In genomic region chr18:44961288-44961687, GRCh38 we compare ENCODE assay signal across 21 cellular contexts.
DNase-seq lines count a peak whose midpoint lies in the region; ATAC-seq and TF ChIP-seq lines count a peak whose summit lies in the region.
"Had no signal": no experiment of that assay in that cellular context is flagged by ENCODE, and none has a peak within 500 bp of the region (broad histone marks: within the 10 kb centered on the region; RNA-seq: fewer than 3 reads in every experiment).

No MANE protein-coding gene starts in this region.

- no peak overlapping the region for H3K4me3 ChIP-seq in MG63
- H3K4me3 ChIP-seq in CD8-positive, alpha-beta memory T cell (ENCODE audit: low read length): no peak overlapping the region
- H3K4me3 ChIP-seq in stomach: no peak overlapping the region
- H3K4me3 ChIP-seq: SK-N-MC had no signal

- H3K27ac ChIP-seq in CD8-positive, alpha-beta memory T cell (ENCODE audit: low read depth, low read length): no peak overlapping the region
- no peak overlapping the region for H3K27ac ChIP-seq in stomach
- H3K27ac ChIP-seq: SK-N-MC had no signal

- no peaks in the 10 kb centered on the region for H3K4me1 ChIP-seq in CD8-positive, alpha-beta memory T cell (ENCODE audit: insufficient read depth, low read length)
- H3K4me1 ChIP-seq in stomach: peaks cover 0 to 13% (median 3%) of the 10 kb centered on the region in 4 donors

- DNase-seq in MG63 (no peak), stomach (no peak)
- DNase-seq in CD8-positive, alpha-beta memory T cell: no peak
- no peak for DNase-seq in natural killer cell treated with Interleukin-12 subunit alpha and Interleukin-12 subunit beta and Interleukin-15 and Interleukin-18, amount 100 ng/mL, for 72 hours (ENCODE audit: low spot score)
- DNase-seq: 8988T, DMS 273 treated with DMSO at 0.1 percent for 48 hours, H7, IMR-90, NCI-H1048, NCI-H1436, NCI-H1930, NCI-H2171, NCI-H446, NCI-H69, Right ventricle myocardium superior had no signal

- H3K27me3 ChIP-seq in MG63 (no peaks in the 10 kb centered on the region), stomach (no peaks in the 10 kb centered on the region)
- no peaks in the 10 kb centered on the region for H3K27me3 ChIP-seq in CD8-positive, alpha-beta memory T cell (ENCODE audit: insufficient read depth, low read length, poor library complexity, severe bottlenecking)

- H3K36me3 ChIP-seq in MG63: no peaks in the 10 kb centered on the region
- H3K36me3 ChIP-seq in CD8-positive, alpha-beta memory T cell (ENCODE audit: insufficient read depth, low read length): no peaks in the 10 kb centered on the region
- no peaks in the 10 kb centered on the region for H3K36me3 ChIP-seq in stomach

- peaks cover 0 to 1% (median 0%) of the 10 kb centered on the region in 5 donors for H3K9me3 Mint-ChIP-seq in CD8-positive, alpha-beta memory T cell
- peaks cover 8% of the 10 kb centered on the region for H3K9me3 Mint-ChIP-seq in natural killer cell treated with Interleukin-12 subunit alpha and Interleukin-12 subunit beta and Interleukin-15 and Interleukin-18, amount 100 ng/mL, for 72 hours

- H3K27me3 Mint-ChIP-seq in CD8-positive, alpha-beta memory T cell: peaks cover 0 to 1% of the 10 kb centered on the region in 2 donors
- H3K27me3 Mint-ChIP-seq in natural killer cell treated with Interleukin-12 subunit alpha and Interleukin-12 subunit beta and Interleukin-15 and Interleukin-18, amount 100 ng/mL, for 72 hours: no peaks in the 10 kb centered on the region

- H3K9me3 ChIP-seq in MG63 (no peaks in the 10 kb centered on the region), stomach (no peaks in the 10 kb centered on the region)
- H3K9me3 ChIP-seq in CD8-positive, alpha-beta memory T cell (ENCODE audit: low read length): no peaks in the 10 kb centered on the region

- POLR2A ChIA-PET in CD8-positive, alpha-beta memory T cell (lab: Charles Lee): no interaction called here

- H3K4me1 Mint-ChIP-seq in CD8-positive, alpha-beta memory T cell: peaks cover 0 to 3% (median 0%) of the 10 kb centered on the region in 3 donors
- H3K4me1 Mint-ChIP-seq in natural killer cell treated with Interleukin-12 subunit alpha and Interleukin-12 subunit beta and Interleukin-15 and Interleukin-18, amount 100 ng/mL, for 72 hours (ENCODE audit: low read depth in 2 of 2): peaks cover 9 to 16% of the 10 kb centered on the region in 2 donors

- no peak for TF ChIP-seq CTCF in stomach (IDR thresholded peaks at IDR 0.05)

- intact Hi-C loops in stomach (cut with DNase I; ENCODE audit: low total_unique reads): no loop called here

- 79 to 91% (median 89%) methylated on average over 2 of the region's 2 CpGs for WGBS in stomach, 5 donors

- H3K36me3 Mint-ChIP-seq in CD8-positive, alpha-beta memory T cell: peaks cover 0 to 4% (median 0%) of the 10 kb centered on the region in 3 donors
- peaks cover 17% of the 10 kb centered on the region for H3K36me3 Mint-ChIP-seq in natural killer cell treated with Interleukin-12 subunit alpha and Interleukin-12 subunit beta and Interleukin-15 and Interleukin-18, amount 100 ng/mL, for 72 hours
- H3K36me3 Mint-ChIP-seq: CD14-positive monocyte had no signal

- no peak overlapping the region for H3K4me3 Mint-ChIP-seq in CD8-positive, alpha-beta memory T cell
- no peak overlapping the region for H3K4me3 Mint-ChIP-seq in natural killer cell treated with Interleukin-12 subunit alpha and Interleukin-12 subunit beta and Interleukin-15 and Interleukin-18, amount 100 ng/mL, for 72 hours
- H3K4me3 Mint-ChIP-seq: CD14-positive monocyte had no signal

- CTCF ChIA-PET in CD8-positive, alpha-beta memory T cell (lab: Charles Lee): no interaction called here

- TF ChIP-seq POLR2A in stomach (IDR thresholded peaks at IDR 0.05): no peak

- peak; percentile 64 for ATAC-seq in GM18498 (IDR thresholded peaks at IDR 0.05; ENCODE audit: unreplicated experiment)
- ATAC-seq in GM19438 (IDR thresholded peaks at IDR 0.05; ENCODE audit: low read depth, unreplicated experiment): peak; percentile 78
- peak; percentile 45 for ATAC-seq in HG02623 (IDR thresholded peaks at IDR 0.05; ENCODE audit: unreplicated experiment)
- ATAC-seq in HG03025 (IDR thresholded peaks at IDR 0.05; ENCODE audit: low FRiP score, unreplicated experiment): peak; percentile 75
- ATAC-seq in natural killer cell treated with Interleukin-12 subunit alpha and Interleukin-12 subunit beta and Interleukin-15 and Interleukin-18, amount 100 ng/mL, for 72 hours: no peak

- no peak overlapping the region for H3K27ac Mint-ChIP-seq in CD8-positive, alpha-beta memory T cell
- H3K27ac Mint-ChIP-seq in natural killer cell treated with Interleukin-12 subunit alpha and Interleukin-12 subunit beta and Interleukin-15 and Interleukin-18, amount 100 ng/mL, for 72 hours: no peak overlapping the region
- H3K27ac Mint-ChIP-seq: CD14-positive monocyte had no signal

- TF ChIP-seq EP300 in stomach (IDR thresholded peaks at IDR 0.05): no peak

Comparison
In these comparisons a context has a peak if more than half of its experiments do, and no peak if none do; other contexts are left out.
1. ATAC-seq: peak in GM18498 (single experiment), GM19438 (single experiment), HG02623 (single experiment) and HG03025 (single experiment); none in natural killer cell treated with Interleukin-12 subunit alpha and Interleukin-12 subunit beta and Interleukin-15 and Interleukin-18, amount 100 ng/mL, for 72 hours (0 of 2).